14 cellular contexts compared by ENCODE assay signal in genomic region chr10:24468281-24468751, GRCh38.
DNase-seq lines count a peak whose midpoint lies in the region; ATAC-seq and TF ChIP-seq lines count a peak whose summit lies in the region.
"Had no signal": no experiment of that assay in that cellular context is flagged by ENCODE, and none has a peak within 500 bp of the region (broad histone marks: within the 10 kb centered on the region; RNA-seq: fewer than 3 reads in every experiment).

No MANE protein-coding gene starts in this region.

- no peak for ATAC-seq in HG02763 (IDR thresholded peaks at IDR 0.05; ENCODE audit: unreplicated experiment)
- no peak for ATAC-seq in GM19467 (IDR thresholded peaks at IDR 0.05; ENCODE audit: unreplicated experiment)
- ATAC-seq in HG03457 (IDR thresholded peaks at IDR 0.05; ENCODE audit: unreplicated experiment): no peak
- ATAC-seq: sciatic nerve had no signal

- POLR2A ChIA-PET in MCF 10A (lab: Yijun Ruan, JAX): interaction anchor here (0.5 to 7.6 kb wide), 16 partner anchors 12 to 593 kb away, joined by 3 to 230 read pairs (median 9); no protein-coding TSS in a partner anchor

- H3K4me1 ChIP-seq in Loucy (ENCODE audit: insufficient read depth, low read length, poor library complexity, severe bottlenecking) (peaks cover 63% of the 10 kb centered on the region), skeletal muscle satellite cell (ENCODE audit: control insufficient read depth, insufficient read depth, low read length) (peaks cover 37% of the 10 kb centered on the region)

- H3K9me3 ChIP-seq in Loucy (ENCODE audit: insufficient read depth, low read depth, low read length) (no peaks in the 10 kb centered on the region), skeletal muscle satellite cell (replicated peaks; ENCODE audit: low read length) (no peaks in the 10 kb centered on the region)

- intact Hi-C loops in MCF 10A (cut with micrococcal nuclease): loop anchor here (5.0 kb wide), 2 partner anchors 106 to 211 kb away; no protein-coding TSS in a partner anchor

- H3K4me1 Mint-ChIP-seq in MCF 10A (ENCODE audit: insufficient read depth, unreplicated experiment): peaks cover 44% of the 10 kb centered on the region

- no peaks in the 10 kb centered on the region for H3K9me2 ChIP-seq in Loucy (replicated peaks; ENCODE audit: low read depth, low read length)

- H3K9ac ChIP-seq in Loucy (ENCODE audit: low read depth, low read length, poor library complexity, severe bottlenecking) (no peak overlapping the region), skeletal muscle satellite cell (ENCODE audit: low read depth, low read length) (no peak overlapping the region)

- CTCF ChIA-PET in MCF 10A (lab: Yijun Ruan, JAX): interaction anchor here (0.9 to 1.6 kb wide), 2 partner anchors 50 to 51 kb away, joined by 4 to 5 read pairs; no protein-coding TSS in a partner anchor

- H3K27ac Mint-ChIP-seq in MCF 10A (ENCODE audit: low read depth, unreplicated experiment): peak overlapping the region; percentile 90

- no peak for TF ChIP-seq CTCF in Loucy (conservative IDR thresholded peaks at IDR 0.05; ENCODE audit: low read length)
- TF ChIP-seq CTCF in MCF 10A (IDR thresholded peaks at IDR 0.05; ENCODE audit: unreplicated experiment): no peak
- no peak for TF ChIP-seq CTCF in kidney epithelial cell (IDR thresholded peaks at IDR 0.05; ENCODE audit: insufficient read depth, low read length, poor library complexity, severe bottlenecking)

- no peaks in the 10 kb centered on the region for H3K27me3 Mint-ChIP-seq in MCF 10A (ENCODE audit: insufficient read depth, unreplicated experiment)

- peaks cover 8% of the 10 kb centered on the region for H3K9me3 Mint-ChIP-seq in MCF 10A (ENCODE audit: unreplicated experiment)

- H3K36me3 ChIP-seq in Loucy (ENCODE audit: insufficient read depth, low read length) (no peaks in the 10 kb centered on the region), kidney epithelial cell (ENCODE audit: control insufficient read depth, insufficient read depth, low read length) (no peaks in the 10 kb centered on the region), skeletal muscle satellite cell (ENCODE audit: insufficient read depth, low read length) (no peaks in the 10 kb centered on the region)

- H3K4me2 ChIP-seq in Loucy (ENCODE audit: low read depth, low read length, poor library complexity, severe bottlenecking) (peak overlapping the region; percentile 75), skeletal muscle satellite cell (ENCODE audit: low read length) (peak overlapping the region; percentile 4)

- DNase-seq in MCF 10A (ENCODE audit: unreplicated experiment): peak; percentile 49
- DNase-seq in kidney epithelial cell (ENCODE audit: low read depth): no peak
- no peak for DNase-seq in stimulated activated CD4-positive, alpha-beta T cell treated with anti-CD3 and anti-CD28 coated beads, Interleukin-4, amount 100 ng/mL, for 1 hour
- DNase-seq: activated CD8-positive, alpha-beta memory T cell treated with anti-CD3 and anti-CD28 coated beads, Interleukin-2, amount 50 U/mL, for 4 hours; DMS153; effector CD8-positive, alpha-beta T cell; NCI-H1048; NCI-H510A had no signal

- no TSS peak for BruUV-seq in MCF 10A (replicated peaks; lab: Mats Ljungman, UMichigan)

- H4K20me1 ChIP-seq in Loucy (ENCODE audit: insufficient read depth, low read length, poor library complexity, severe bottlenecking): no peaks in the 10 kb centered on the region

- H3K79me2 ChIP-seq in Loucy (ENCODE audit: insufficient read depth, low read length): peaks cover 14% of the 10 kb centered on the region; the same call in 1 of the 2 replicates

- H3K36me3 Mint-ChIP-seq in MCF 10A (ENCODE audit: insufficient read depth, unreplicated experiment): peaks cover 36% of the 10 kb centered on the region

- H3K4me3 ChIP-seq in Loucy (ENCODE audit: low read length, poor library complexity, severe bottlenecking) (peak overlapping the region; percentile 70), kidney epithelial cell (ENCODE audit: low read depth, low read length) (peak overlapping the region; percentile 52), skeletal muscle satellite cell (ENCODE audit: low read length) (no peak overlapping the region)

- no peak overlapping the region for H2AFZ ChIP-seq in Loucy (ENCODE audit: low read length)

- no peaks in the 10 kb centered on the region for H3K27me3 ChIP-seq in Loucy (ENCODE audit: insufficient read depth, low read length, poor library complexity, severe bottlenecking)
- no peaks in the 10 kb centered on the region for H3K27me3 ChIP-seq in kidney epithelial cell (ENCODE audit: control insufficient read depth, insufficient read depth, low read length)
- H3K27me3 ChIP-seq in skeletal muscle satellite cell (ENCODE audit: control insufficient read depth, insufficient read depth, low read length): no peaks in the 10 kb centered on the region

- H3K4me3 Mint-ChIP-seq in MCF 10A (ENCODE audit: unreplicated experiment): peak overlapping the region; percentile 76

- no peaks in the 10 kb centered on the region for H3F3A ChIP-seq in Loucy (ENCODE audit: low read depth)
